In genomic region chrX:110032534-110033161, GRCh38 we compare ENCODE assay signal across 27 cellular contexts. TPM values are rescaled to one million over a fixed set of nuclear protein-coding genes. Genes with fewer than 3 reads are reported as not detected.
DNase-seq lines count a peak whose midpoint lies in the region; TF ChIP-seq lines count a peak whose summit lies in the region.
"Had no signal": no experiment of that assay in that cellular context is flagged by ENCODE, and none has a peak within 500 bp of the region (broad histone marks: within the 10 kb centered on the region; RNA-seq: fewer than 3 reads in every experiment).

No MANE protein-coding gene starts in this region.

- dilution Hi-C loops in mammary epithelial cell (cut with HindIII; ENCODE audit: low sequenced_read_pairs) = no loop called here

- H3K27me3 ChIP-seq in mammary epithelial cell (ENCODE audit: insufficient read depth, low read length) (no peaks in the 10 kb centered on the region), PC-9 (ENCODE audit: insufficient read depth, low read depth) (no peaks in the 10 kb centered on the region)
- H3K27me3 ChIP-seq: adrenal gland, body of pancreas, upper lobe of left lung had no signal

- DNase-seq in NCI-H526 treated with DMSO at 0.1 percent for 48 hours (lab: John Stamatoyannopoulos, UW) (peak; percentile 23), NCI-H526 (lab: John Stamatoyannopoulos, UW) (no peak), NCI-H2029 (lab: John Stamatoyannopoulos, UW) (peak; percentile 16), SK-N-DZ (ENCODE audit: low spot score) (peak; percentile 17), nephron progenitor cell (no peak), mammary epithelial cell (no peak), PC-9 (no peak), KBM-7 (no peak)
- DNase-seq: activated CD4-positive, alpha-beta memory T cell treated with anti-CD3 and anti-CD28 coated beads for 36 hours; activated CD4-positive, CD25-positive, alpha-beta regulatory T cell treated with anti-CD3 and anti-CD28 coated beads, Interleukin-2, amount 50 U/mL, for 72 hours; activated CD8-positive, alpha-beta memory T cell treated with anti-CD3 and anti-CD28 coated beads, Interleukin-2, amount 50 U/mL, for 4 hours; activated naive CD4-positive, alpha-beta T cell treated with anti-CD3 and anti-CD28 coated beads for 36 hours; adrenal gland; body of pancreas; CD8-positive, alpha-beta T cell; cerebellar nuclear complex; DMS 273 treated with DMSO at 0.1 percent for 48 hours; dorsolateral prefrontal cortex; GF-D8; NCI-H1694; NCI-H2227 treated with DMSO at 0.1 percent for 48 hours; posterior cingulate gyrus; right lobe of liver; stimulated activated CD4-positive, alpha-beta T cell treated with anti-CD3 and anti-CD28 coated beads, Interleukin-4, amount 100 ng/mL, for 1 hour; upper lobe of left lung had no signal

- no peaks in the 10 kb centered on the region for H3K9me3 ChIP-seq in mammary epithelial cell (replicated peaks; ENCODE audit: insufficient read depth, low read length)
- H3K9me3 ChIP-seq in PC-9 (ENCODE audit: insufficient read depth, low read depth) = no peaks in the 10 kb centered on the region
- H3K9me3 ChIP-seq: adrenal gland, body of pancreas, right lobe of liver, upper lobe of left lung had no signal

- no peaks in the 10 kb centered on the region for H3K9me3 Mint-ChIP-seq in nephron progenitor cell
- H3K9me3 Mint-ChIP-seq: activated CD4-positive, alpha-beta memory T cell treated with anti-CD3 and anti-CD28 coated beads for 36 hours; activated naive CD4-positive, alpha-beta T cell treated with anti-CD3 and anti-CD28 coated beads for 36 hours; activated T-helper 1 cell treated with anti-CD3 and anti-CD28 coated beads, Interleukin-12 subunit alpha, Interleukin-12 subunit beta, Interleukin-2, Interleukin-4 antibody, amounts not matched to agents 30 ng/mL and 10 ng/mL and 1 ng/mL, durations not matched to agents 14 hours and 24 hours and 36 hours; CD8-positive, alpha-beta T cell had no signal

- H3K4me3 ChIP-seq in mammary epithelial cell (replicated peaks in 1 of 3; ENCODE audit: insufficient read depth in 1 of 3, low read depth in 2 of 3, low read length in 3 of 3) = no peak overlapping the region
- H3K4me3 ChIP-seq in PC-9 = no peak overlapping the region
- H3K4me3 ChIP-seq: adrenal gland, body of pancreas, dorsolateral prefrontal cortex, right lobe of liver, upper lobe of left lung had no signal

- peaks cover 30% of the 10 kb centered on the region for H3K36me3 Mint-ChIP-seq in nephron progenitor cell (ENCODE audit: low read depth)

- H3K27me3 Mint-ChIP-seq in nephron progenitor cell (ENCODE audit: low read depth, poor library complexity) = no peaks in the 10 kb centered on the region
- H3K27me3 Mint-ChIP-seq: activated CD4-positive, alpha-beta memory T cell treated with anti-CD3 and anti-CD28 coated beads for 36 hours; B cell had no signal

- no peak overlapping the region for H3K9ac ChIP-seq in mammary epithelial cell (ENCODE audit: insufficient read depth, low read length)

- no peaks in the 10 kb centered on the region; the same call in 1 of the 2 replicates for H3K9me2 ChIP-seq in PC-9 (ENCODE audit: insufficient read depth)

- peak overlapping the region; percentile 4 for H3K27ac Mint-ChIP-seq in nephron progenitor cell
- H3K27ac Mint-ChIP-seq: activated CD4-positive, alpha-beta memory T cell treated with anti-CD3 and anti-CD28 coated beads for 36 hours; activated naive CD4-positive, alpha-beta T cell treated with anti-CD3 and anti-CD28 coated beads for 36 hours; activated T-helper 1 cell treated with anti-CD3 and anti-CD28 coated beads, Interleukin-12 subunit alpha, Interleukin-12 subunit beta, Interleukin-2, Interleukin-4 antibody, amounts not matched to agents 30 ng/mL and 10 ng/mL and 1 ng/mL, durations not matched to agents 14 hours and 24 hours and 36 hours; B cell; CD8-positive, alpha-beta T cell had no signal

- in situ Hi-C loops in mammary epithelial cell (cut with MboI; ENCODE audit: low sequenced_read_pairs in 2 of 2) = no loop called here
- in situ Hi-C loops in KBM-7 (cut with MboI; ENCODE audit: low pct_unique_long_range_greater_than_20kb, low sequenced_read_pairs) = no loop called here

- no peak overlapping the region for H3K4me3 Mint-ChIP-seq in nephron progenitor cell
- H3K4me3 Mint-ChIP-seq: activated CD4-positive, alpha-beta memory T cell treated with anti-CD3 and anti-CD28 coated beads for 36 hours; activated naive CD4-positive, alpha-beta T cell treated with anti-CD3 and anti-CD28 coated beads for 36 hours; activated T-helper 1 cell treated with anti-CD3 and anti-CD28 coated beads, Interleukin-12 subunit alpha, Interleukin-12 subunit beta, Interleukin-2, Interleukin-4 antibody, amounts not matched to agents 30 ng/mL and 10 ng/mL and 1 ng/mL, durations not matched to agents 14 hours and 24 hours and 36 hours; B cell; CD8-positive, alpha-beta T cell had no signal

- H3K4me1 ChIP-seq in mammary epithelial cell (ENCODE audit: insufficient read depth, low read length) = no peaks in the 10 kb centered on the region
- H3K4me1 ChIP-seq in PC-9 (replicated peaks; ENCODE audit: insufficient read depth) = peaks cover 23% of the 10 kb centered on the region
- H3K4me1 ChIP-seq: right lobe of liver, upper lobe of left lung had no signal

- H2AFZ ChIP-seq in mammary epithelial cell (ENCODE audit: low read depth, low read length) = no peak overlapping the region
- no peak overlapping the region for H2AFZ ChIP-seq in PC-9

- H3K79me2 ChIP-seq in mammary epithelial cell (ENCODE audit: insufficient read depth, low read length) (no peaks in the 10 kb centered on the region), PC-9 (ENCODE audit: low read depth) (peaks cover 28% of the 10 kb centered on the region)

- intact Hi-C loops in mammary epithelial cell (cut with micrococcal nuclease) (no loop called here), PC-9 (cut with micrococcal nuclease; ENCODE audit: unreplicated experiment) (no loop called here)

- peaks cover 9% of the 10 kb centered on the region; the same call in 1 of the 2 replicates for H3F3A ChIP-seq in PC-9 (ENCODE audit: insufficient read depth, low read depth)

- no peaks in the 10 kb centered on the region for H4K20me1 ChIP-seq in mammary epithelial cell (ENCODE audit: insufficient read depth, low read length)
- 0 out of 2 replicates have a peak, but pooled peaks cover 4% of the 10 kb centered on the region for H4K20me1 ChIP-seq in PC-9 (ENCODE audit: insufficient read depth)

- H3K36me3 ChIP-seq in mammary epithelial cell (ENCODE audit: insufficient read depth, low read length) = no peaks in the 10 kb centered on the region
- no peaks in the 10 kb centered on the region; the same call in 1 of the 2 replicates for H3K36me3 ChIP-seq in PC-9 (ENCODE audit: low read depth)
- H3K36me3 ChIP-seq: adrenal gland, right lobe of liver, upper lobe of left lung had no signal

- H3K27ac ChIP-seq in mammary epithelial cell (ENCODE audit: insufficient read depth, low read depth, low read length) = no peak overlapping the region
- no peak overlapping the region for H3K27ac ChIP-seq in PC-9
- H3K27ac ChIP-seq: adrenal gland, body of pancreas, dorsolateral prefrontal cortex, right lobe of liver had no signal

- 0% methylated on average over 3 of the region's 3 CpGs for WGBS in mammary epithelial cell (ENCODE audit: low coverage, missing lambda C conversion rate)

- TF ChIP-seq CTCF in nephron progenitor cell (IDR thresholded peaks at IDR 0.05) (no peak), mammary epithelial cell (conservative IDR thresholded peaks at IDR 0.05 in 1 of 2, IDR thresholded peaks at IDR 0.05 in 1 of 2; ENCODE audit: extremely low read depth in 1 of 2, insufficient read depth in 1 of 2, low read depth in 1 of 2, low read length in 2 of 2) (no peak), PC-9 (conservative IDR thresholded peaks at IDR 0.05) (no peak)

- CTCF ChIA-PET in mammary epithelial cell (lab: Charles Lee; ENCODE audit: low non-redundant PET) (no interaction called here), PC-9 (lab: Charles Lee) (interaction anchor here (0.9 kb wide), 1 partner anchor 48 kb away, joined by 3 read pairs; no protein-coding TSS in a partner anchor)

- no TSS peak for BruUV-seq in mammary epithelial cell (replicated peaks; lab: Mats Ljungman, UMichigan)
- no TSS peak for BruUV-seq in PC-9 (replicated peaks; lab: Mats Ljungman, UMichigan)

- H3K4me1 Mint-ChIP-seq in nephron progenitor cell = peaks cover 19% of the 10 kb centered on the region

- POLR2A ChIA-PET in PC-9 (lab: Charles Lee; ENCODE audit: unreplicated experiment) = interaction anchor here (0.5 to 0.7 kb wide), 2 partner anchors 21 to 54 kb away, joined by 4 read pairs; no protein-coding TSS in a partner anchor

- H3K4me2 ChIP-seq in mammary epithelial cell (ENCODE audit: insufficient read depth, low read depth, low read length) (no peak overlapping the region), PC-9 (no peak overlapping the region)

RNA-seq across cellular contexts. Expression of gene TMEM164, which starts 29.7 kb away (rescaled TPM):
- polyA plus RNA-seq in SK-N-DZ (2014; cell fraction: cytosol; rRNA removed) = 23.0 and 23.9 TPM in 2 replicates
- 12.8 and 34.5 TPM in 2 replicates for polyA plus RNA-seq in SK-N-DZ (2014; cell fraction: nucleus; rRNA removed)
- total RNA-seq in mammary epithelial cell (10 to 100 TPM in 1 of 2 donors, 1 to 10 TPM in 1; 8.3 to 19.1 TPM), PC-9 (2021) (44.5 and 53.1 TPM in 2 replicates)
- polyA plus RNA-seq in mammary epithelial cell = 18.8 TPM
- 32.6 TPM for polyA minus RNA-seq in mammary epithelial cell

Comparison
In these comparisons a context has a peak if more than half of its experiments do, and no peak if none do; other contexts are left out.
1. DNase-seq: peak in NCI-H526 treated with DMSO at 0.1 percent for 48 hours (single experiment), NCI-H2029 (single experiment) and SK-N-DZ (single experiment); none in NCI-H526 (0 of 2), nephron progenitor cell (single experiment), mammary epithelial cell (single experiment), PC-9 (0 of 2) and KBM-7 (single experiment).